In genomic region chr2:96320326-96321229, GRCh38 we compare ENCODE assay signal across 8 cellular contexts. TPM values are rescaled to one million over a fixed set of nuclear protein-coding genes. Genes with fewer than 3 reads are reported as not detected.
DNase-seq lines count a peak whose midpoint lies in the region; ATAC-seq and TF ChIP-seq lines count a peak whose summit lies in the region.

No MANE protein-coding gene starts in this region.

- H3K36me3 ChIP-seq in CD4-positive, alpha-beta memory T cell (ENCODE audit: insufficient read depth, low read length) = no peaks in the 10 kb centered on the region
- H3K36me3 ChIP-seq in adipocyte (ENCODE audit: control insufficient read depth, insufficient read depth, low read length, severe bottlenecking) (no peaks in the 10 kb centered on the region), mesendoderm (ENCODE audit: control insufficient read depth, insufficient read depth, low read length) (no peaks in the 10 kb centered on the region)

- TF ChIP-seq CTCF in GM10248 (IDR thresholded peaks at IDR 0.05; ENCODE audit: control extremely low read depth, extremely low read depth, low read depth, missing control alignments) = no peak

- H2BK120ac ChIP-seq in mesendoderm (ENCODE audit: low read depth, low read length) = no peak overlapping the region

- H3K56ac ChIP-seq in mesendoderm (ENCODE audit: low read length) = peak overlapping the region; percentile 78

- peak overlapping the region; percentile 76 to 77 for H3K4me3 ChIP-seq in CD4-positive, alpha-beta memory T cell (ENCODE audit: low read length in 2 of 2)
- H3K4me3 ChIP-seq in adipocyte (ENCODE audit: low read length) = peak overlapping the region; percentile 84
- peak overlapping the region; percentile 9 for H3K4me3 ChIP-seq in mesendoderm (ENCODE audit: low read length)

- H3K4ac ChIP-seq in mesendoderm (ENCODE audit: low read depth, low read length) = no peak overlapping the region

- H3K79me1 ChIP-seq in mesendoderm (ENCODE audit: low read length) = no peaks in the 10 kb centered on the region

- no peaks in the 10 kb centered on the region for H3K9me3 Mint-ChIP-seq in CD4-positive, alpha-beta memory T cell

- H3K79me2 ChIP-seq in mesendoderm (ENCODE audit: control insufficient read depth, insufficient read depth, low read length) = no peaks in the 10 kb centered on the region

- intact Hi-C loops in CD4-positive, alpha-beta memory T cell (cut with micrococcal nuclease) = loop anchor here (1.0 kb wide), 2 partner anchors 15 to 25 kb away; partner anchors contain the start of gene SNRNP200

- H3K4me3 Mint-ChIP-seq in CD4-positive, alpha-beta memory T cell = peak overlapping the region; percentile 88 to 95 (median 92)

- H3K27me3 Mint-ChIP-seq in CD4-positive, alpha-beta memory T cell = no peaks in the 10 kb centered on the region

- no peak overlapping the region for H2BK5ac ChIP-seq in mesendoderm (ENCODE audit: low read length)

- peak overlapping the region; percentile 46 for H3K9ac ChIP-seq in adipocyte (ENCODE audit: low read length)
- H3K9ac ChIP-seq in mesendoderm (ENCODE audit: low read length) = peak overlapping the region; percentile 56

- no CpG with 5 or more reads among the region's 12 CpGs for WGBS in mesendoderm (ENCODE audit: extremely low coverage, insufficient coverage, low lambda C conversion rate)

- POLR2A ChIA-PET in CD4-positive, alpha-beta memory T cell (lab: Charles Lee; ENCODE audit: partially characterized antibody) = interaction anchor here (0.5 to 13.7 kb wide), 22 partner anchors 9 to 494 kb away, joined by 3 to 178 read pairs (median 4); partner anchors contain the start of genes CIAO1, NCAPH, SNRNP200 and STARD7
- POLR2A ChIA-PET in GM10248 (lab: Yijun Ruan, JAX) = interaction anchor here (0.6 to 1.4 kb wide), 3 partner anchors 15 to 182 kb away, joined by 3 to 4 read pairs (median 4); partner anchors contain the start of genes ASTL and NCAPH

- H4K8ac ChIP-seq in mesendoderm (ENCODE audit: low read depth, low read length) = no peak overlapping the region

- no peaks in the 10 kb centered on the region for H3K9me3 ChIP-seq in CD4-positive, alpha-beta memory T cell (ENCODE audit: control insufficient read depth in 1 of 2, low read length in 2 of 2)
- no peaks in the 10 kb centered on the region for H3K9me3 ChIP-seq in adipocyte (ENCODE audit: control insufficient read depth, low read length)

- peak overlapping the region; percentile 50 to 97 (median 89) for H3K27ac Mint-ChIP-seq in CD4-positive, alpha-beta memory T cell

- H3K23ac ChIP-seq in mesendoderm (ENCODE audit: low read length) = peak overlapping the region; percentile 15

- no peaks in the 10 kb centered on the region for H3K27me3 ChIP-seq in CD4-positive, alpha-beta memory T cell (ENCODE audit: insufficient read depth, low read length)
- H3K27me3 ChIP-seq in adipocyte (replicated peaks; ENCODE audit: control insufficient read depth, insufficient read depth, low read length) (peaks cover 18% of the 10 kb centered on the region), mesendoderm (ENCODE audit: insufficient read depth, low read length, poor library complexity) (peaks cover 18% of the 10 kb centered on the region)

- ATAC-seq in HG03097 (IDR thresholded peaks at IDR 0.05; ENCODE audit: low FRiP score, unreplicated experiment) (peak; percentile 5), HG02678 (IDR thresholded peaks at IDR 0.05; ENCODE audit: unreplicated experiment) (no peak)

- peak overlapping the region; percentile 72 for H3K27ac ChIP-seq in CD4-positive, alpha-beta memory T cell (ENCODE audit: low read depth, low read length)
- H3K27ac ChIP-seq in mesendoderm (ENCODE audit: low read depth, low read length) = no peak overlapping the region

- DNase-seq in CD4-positive, alpha-beta memory T cell = peak in 2 of 5 donors; percentile 5 to 6
- DNase-seq in adipocyte (ENCODE audit: low read depth) = no peak
- no peak for DNase-seq in mesendoderm
- no peak for DNase-seq in GM10248 (ENCODE audit: extremely low spot score)
- DNase-seq in inferior parietal cortex (ENCODE audit: extremely low spot score) = no peak
- DNase-seq in activated CD4-positive, alpha-beta T cell treated with anti-CD3 and anti-CD28 coated beads, Interleukin-2, amount 50 U/mL, for 1 hour = no peak

- H3K4me1 Mint-ChIP-seq in CD4-positive, alpha-beta memory T cell = peaks cover 38 to 75% (median 58%) of the 10 kb centered on the region in 4 donors

- no peak overlapping the region for H2AK5ac ChIP-seq in mesendoderm (ENCODE audit: low read length)

- peaks cover 4 to 9% of the 10 kb centered on the region in 2 donors for H3K36me3 Mint-ChIP-seq in CD4-positive, alpha-beta memory T cell

- no peak overlapping the region for H2BK15ac ChIP-seq in mesendoderm (replicated peaks; ENCODE audit: low read depth)

- no peak overlapping the region for H3K18ac ChIP-seq in mesendoderm (ENCODE audit: low read length)

- H3K4me1 ChIP-seq in CD4-positive, alpha-beta memory T cell (ENCODE audit: insufficient read depth, low read length) = peaks cover 64% of the 10 kb centered on the region
- peaks cover 18% of the 10 kb centered on the region for H3K4me1 ChIP-seq in adipocyte (ENCODE audit: control insufficient read depth, insufficient read depth, low read length)
- peaks cover 5% of the 10 kb centered on the region for H3K4me1 ChIP-seq in mesendoderm (ENCODE audit: control insufficient read depth, low read depth, low read length)

- H3K4me2 ChIP-seq in mesendoderm (ENCODE audit: low read length) = peak overlapping the region; percentile 49

- CTCF ChIA-PET in CD4-positive, alpha-beta memory T cell (lab: Charles Lee; ENCODE audit: partially characterized antibody) = interaction anchor here (0.9 to 8.8 kb wide), 18 partner anchors 9 to 208 kb away, joined by 3 to 62 read pairs (median 4); partner anchors contain the start of genes NCAPH, NEURL3 and SNRNP200
- CTCF ChIA-PET in GM10248 (lab: Yijun Ruan, JAX) = interaction anchor here (0.8 to 3.6 kb wide), 12 partner anchors 9 to 233 kb away, joined by 3 to 27 read pairs (median 6); partner anchors contain the start of genes NCAPH and SNRNP200

- H4K5ac ChIP-seq in mesendoderm (ENCODE audit: low read length) = no peak overlapping the region

RNA-seq across cellular contexts. Expression of gene ITPRIPL1, which starts 4.5 kb away (rescaled TPM):
- 10 to 100 TPM; 11.5 to 11.7 TPM for total RNA-seq in CD4-positive, alpha-beta memory T cell
- polyA plus RNA-seq in CD4-positive, alpha-beta memory T cell = 10 to 100 TPM; 10.0 to 10.3 TPM
- 7.0 TPM for polyA plus RNA-seq in mesendoderm (2013, experiment 1 of 2)
- polyA plus RNA-seq in mesendoderm (2013, experiment 2 of 2) = 6.6 TPM

RNA-seq across cellular contexts. Expression of gene NCAPH, which starts 15.0 kb away (rescaled TPM):
- total RNA-seq in CD4-positive, alpha-beta memory T cell = 1 to 10 TPM; 5.4 to 7.7 TPM
- 1 to 10 TPM in 1 of 2 donors, under 1 TPM in 1; 0.20 to 1.2 TPM for polyA plus RNA-seq in CD4-positive, alpha-beta memory T cell
- 46.9 TPM for polyA plus RNA-seq in mesendoderm (2013, experiment 1 of 2)
- polyA plus RNA-seq in mesendoderm (2013, experiment 2 of 2) = 46.0 TPM

RNA-seq across cellular contexts. Expression of gene SNRNP200, which starts 15.2 kb away (rescaled TPM):
- 100 to 1,000 TPM; 225 to 227 TPM for total RNA-seq in CD4-positive, alpha-beta memory T cell
- 10 to 100 TPM; 53.6 to 84.8 TPM for polyA plus RNA-seq in CD4-positive, alpha-beta memory T cell
- 91.0 TPM for polyA plus RNA-seq in mesendoderm (2013, experiment 1 of 2)
- 90.0 TPM for polyA plus RNA-seq in mesendoderm (2013, experiment 2 of 2)

RNA-seq across cellular contexts. Expression of gene CIAO1, which starts 54.6 kb away (rescaled TPM):
- 10 to 100 TPM; 78.3 to 87.3 TPM for total RNA-seq in CD4-positive, alpha-beta memory T cell
- polyA plus RNA-seq in CD4-positive, alpha-beta memory T cell = 100 to 1,000 TPM in 1 of 2 donors, 10 to 100 TPM in 1; 94.3 to 111 TPM
- 40.2 TPM for polyA plus RNA-seq in mesendoderm (2013, experiment 1 of 2)
- 40.3 TPM for polyA plus RNA-seq in mesendoderm (2013, experiment 2 of 2)

RNA-seq across cellular contexts. Expression of gene TMEM127, which starts 54.8 kb away (rescaled TPM):
- total RNA-seq in CD4-positive, alpha-beta memory T cell = 10 to 100 TPM; 45.1 to 45.6 TPM
- polyA plus RNA-seq in CD4-positive, alpha-beta memory T cell = 10 to 100 TPM; 27.3 to 46.0 TPM
- 21.1 TPM for polyA plus RNA-seq in mesendoderm (2013, experiment 1 of 2)
- polyA plus RNA-seq in mesendoderm (2013, experiment 2 of 2) = 22.5 TPM

Comparison
In these comparisons a context has a peak if more than half of its experiments do, and no peak if none do; other contexts are left out.
1. H3K4me3 ChIP-seq: peak in every context shown above with its lines; median percentile 84 in adipocyte; 76 in CD4-positive, alpha-beta memory T cell; 9 in mesendoderm.